In genomic region chr1:32220746-32221580, GRCh38 we compare ENCODE assay signal across 1 cellular context.
TF ChIP-seq lines count a peak whose summit lies in the region.

No MANE protein-coding gene starts in this region.

TF ChIP-seq in endothelial cell of umbilical vein, 7 proteins besides CTCF, POLR2A, EP300 and RAD21:
- TF ChIP-seq EZH2 (IDR thresholded peaks at IDR 0.05; ENCODE audit: borderline replicate concordance, low read depth, low read length, severe bottlenecking) (no peak), FOS (IDR thresholded peaks at IDR 0.05; ENCODE audit: borderline replicate concordance, insufficient read depth, low read length) (no peak), MAX (IDR thresholded peaks at IDR 0.05; ENCODE audit: insufficient read depth, insufficient read length) (no peak), GATA2 (IDR thresholded peaks at IDR 0.05; ENCODE audit: insufficient read depth, insufficient read length, low read depth, low read length) (no peak), POLR2AphosphoS5 (IDR thresholded peaks at IDR 0.05; ENCODE audit: insufficient read depth, low read depth, low read length) (no peak), JUN (IDR thresholded peaks at IDR 0.05; ENCODE audit: borderline replicate concordance, insufficient read depth, insufficient read length, low read depth) (no peak), MYC (IDR thresholded peaks at IDR 0.05; ENCODE audit: low read depth, low read length) (no peak)
